ENCODE assay signal across 22 cellular contexts in genomic region chr9:120463765-120464164, GRCh38.
DNase-seq lines count a peak whose midpoint lies in the region; ATAC-seq, FAIRE-seq and TF ChIP-seq lines count a peak whose summit lies in the region.
"Had no signal": no experiment of that assay in that cellular context is flagged by ENCODE, and none has a peak within 500 bp of the region (broad histone marks: within the 10 kb centered on the region; RNA-seq: fewer than 3 reads in every experiment).

No MANE protein-coding gene starts in this region.

- ATAC-seq in left lung (peak; percentile 39), sciatic nerve (peak; percentile 24)
- ATAC-seq in activated naive CD8-positive, alpha-beta T cell treated with anti-CD3 and anti-CD28 coated beads, Interleukin-2, amount 50 U/mL, for 24 hours = no peak
- ATAC-seq: GM23338, K562 had no signal

- no peak for DNase-seq in H54 (ENCODE audit: insufficient read length, low spot score)
- no peak for DNase-seq in left lung
- DNase-seq in sciatic nerve (ENCODE audit: low spot score) = no peak
- no peak for DNase-seq in activated naive CD8-positive, alpha-beta T cell treated with anti-CD3 and anti-CD28 coated beads, Interleukin-2, amount 50 U/mL, for 24 hours
- no peak for DNase-seq in activated CD4-positive, CD25-positive, alpha-beta regulatory T cell (lab: John Stamatoyannopoulos, UW)
- no peak for DNase-seq in GDM1 (lab: John Stamatoyannopoulos, UW)
- no peak for DNase-seq in MV-4-11 (lab: John Stamatoyannopoulos, UW)
- DNase-seq: ACHN; BE2C; C1 segment of cervical spinal cord; Caco-2; CD4-positive, alpha-beta T cell; H7 had no signal

- no peak overlapping the region for H3K4me3 Mint-ChIP-seq in dendritic cell treated with granulocyte-macrophage colony-stimulating factor and Interleukin-4, amounts not matched to agents 40 ng/mL and 50 ng/mL, for 4 days
- H3K4me3 Mint-ChIP-seq in activated naive CD8-positive, alpha-beta T cell treated with anti-CD3 and anti-CD28 coated beads, Interleukin-2, amount 50 U/mL, for 24 hours = no peak overlapping the region
- H3K4me3 Mint-ChIP-seq: CD4-positive, alpha-beta T cell; GM23338 had no signal

- intact Hi-C loops in dendritic cell treated with granulocyte-macrophage colony-stimulating factor and Interleukin-4, amounts not matched to agents 40 ng/mL and 50 ng/mL, for 4 days (cut with micrococcal nuclease) = no loop called here
- intact Hi-C loops in left lung (cut with DNase I) (no loop called here), sciatic nerve (cut with DNase I) (no loop called here)

- no peaks in the 10 kb centered on the region for H3K9me3 ChIP-seq in left lung
- H3K9me3 ChIP-seq: BE2C, Caco-2 had no signal

- no peak overlapping the region for H3K4me3 ChIP-seq in left lung
- H3K4me3 ChIP-seq: GM23338, K562 had no signal

- no peak for TF ChIP-seq CTCF in left lung (IDR thresholded peaks at IDR 0.05)

- H3K36me3 Mint-ChIP-seq in dendritic cell treated with granulocyte-macrophage colony-stimulating factor and Interleukin-4, amounts not matched to agents 40 ng/mL and 50 ng/mL, for 4 days (ENCODE audit: low read depth) = peaks cover 37% of the 10 kb centered on the region
- H3K36me3 Mint-ChIP-seq in activated naive CD8-positive, alpha-beta T cell treated with anti-CD3 and anti-CD28 coated beads, Interleukin-2, amount 50 U/mL, for 24 hours (ENCODE audit: low read depth) = peaks cover 53% of the 10 kb centered on the region

- no peak for TF ChIP-seq POLR2A in H54 (IDR thresholded peaks at IDR 0.05; ENCODE audit: low read depth, low read length)

- FAIRE-seq in H54 (lab: Jason Lieb, UNC) = peak; percentile 15
- FAIRE-seq: A204.1, D721Med, G401.6, GM12892, GM18507, K562 had no signal

- H3K27ac ChIP-seq in left lung = no peak overlapping the region
- H3K27ac ChIP-seq: HL-60 had no signal

- no peaks in the 10 kb centered on the region for H3K27me3 ChIP-seq in left lung
- H3K27me3 ChIP-seq: BE2C had no signal

- H3K27me3 Mint-ChIP-seq in dendritic cell treated with granulocyte-macrophage colony-stimulating factor and Interleukin-4, amounts not matched to agents 40 ng/mL and 50 ng/mL, for 4 days = no peaks in the 10 kb centered on the region
- H3K27me3 Mint-ChIP-seq in activated naive CD8-positive, alpha-beta T cell treated with anti-CD3 and anti-CD28 coated beads, Interleukin-2, amount 50 U/mL, for 24 hours = no peaks in the 10 kb centered on the region
- H3K27me3 Mint-ChIP-seq: CD4-positive, alpha-beta T cell had no signal

- peaks cover 14% of the 10 kb centered on the region for H3K4me1 Mint-ChIP-seq in dendritic cell treated with granulocyte-macrophage colony-stimulating factor and Interleukin-4, amounts not matched to agents 40 ng/mL and 50 ng/mL, for 4 days (ENCODE audit: low read depth)
- no peaks in the 10 kb centered on the region for H3K4me1 Mint-ChIP-seq in activated naive CD8-positive, alpha-beta T cell treated with anti-CD3 and anti-CD28 coated beads, Interleukin-2, amount 50 U/mL, for 24 hours

- peaks cover 0 to 43% of the 10 kb centered on the region in 2 donors for H3K36me3 ChIP-seq in left lung

- no peaks in the 10 kb centered on the region for H3K9me3 Mint-ChIP-seq in dendritic cell treated with granulocyte-macrophage colony-stimulating factor and Interleukin-4, amounts not matched to agents 40 ng/mL and 50 ng/mL, for 4 days
- no peaks in the 10 kb centered on the region for H3K9me3 Mint-ChIP-seq in activated naive CD8-positive, alpha-beta T cell treated with anti-CD3 and anti-CD28 coated beads, Interleukin-2, amount 50 U/mL, for 24 hours
- H3K9me3 Mint-ChIP-seq: CD4-positive, alpha-beta T cell; GM23338 had no signal

- peaks cover 0 to 8% of the 10 kb centered on the region in 2 donors for H3K4me1 ChIP-seq in left lung
- H3K4me1 ChIP-seq: BE2C, Caco-2 had no signal

- peak overlapping the region; percentile 1 for H3K27ac Mint-ChIP-seq in dendritic cell treated with granulocyte-macrophage colony-stimulating factor and Interleukin-4, amounts not matched to agents 40 ng/mL and 50 ng/mL, for 4 days
- no peak overlapping the region for H3K27ac Mint-ChIP-seq in activated naive CD8-positive, alpha-beta T cell treated with anti-CD3 and anti-CD28 coated beads, Interleukin-2, amount 50 U/mL, for 24 hours
- H3K27ac Mint-ChIP-seq: CD4-positive, alpha-beta T cell; GM23338 had no signal
